In genomic region chr4:170682087-170682486, GRCh38 we compare ENCODE assay signal across 6 cellular contexts.
DNase-seq lines count a peak whose midpoint lies in the region; TF ChIP-seq lines count a peak whose summit lies in the region.
"Not testable (repeated sequence)": the region's sequence is repeated elsewhere in the genome, so short reads cannot be mapped to it uniquely, and the experiment has no call there.

No MANE protein-coding gene starts in this region.

- not testable (repeated sequence) for H3K27ac Mint-ChIP-seq in endodermal cell

- peak overlapping the region; percentile 90 for H3K27ac ChIP-seq in HUES48 (ENCODE audit: low read depth, low read length)
- not testable (repeated sequence) for H3K27ac ChIP-seq in endodermal cell (ENCODE audit: low read depth, low read length); iPS-20b (ENCODE audit: low read length)
- peak overlapping the region; percentile 96 for H3K27ac ChIP-seq in mesendoderm (ENCODE audit: low read depth, low read length)

- peak overlapping the region; percentile 30 for H3K56ac ChIP-seq in mesendoderm (ENCODE audit: low read length)

- H3K4me1 ChIP-seq in HUES48 (ENCODE audit: control insufficient read depth, insufficient read depth, low read length) (peaks cover 21% of the 10 kb centered on the region), iPS-20b (ENCODE audit: insufficient read depth, low read length) (peaks cover 18% of the 10 kb centered on the region; the same call in 1 of the 2 replicates)
- not testable (repeated sequence) for H3K4me1 ChIP-seq in endodermal cell (ENCODE audit: control insufficient read depth, insufficient read depth, low read length); mesendoderm (ENCODE audit: control insufficient read depth, low read depth, low read length)

- not testable (repeated sequence) for H3K4ac ChIP-seq in mesendoderm (ENCODE audit: low read depth, low read length)

- not testable (repeated sequence) for TF ChIP-seq CTCF in endodermal cell (conservative IDR thresholded peaks at IDR 0.05)

- H3K4me2 ChIP-seq in mesendoderm (ENCODE audit: low read length): not testable (repeated sequence)

- not testable (repeated sequence) for H3K18ac ChIP-seq in mesendoderm (ENCODE audit: low read length)

- not testable (repeated sequence) for H3K9me3 ChIP-seq in HUES48 (ENCODE audit: control insufficient read depth, insufficient read depth, low read length); iPS-20b (ENCODE audit: insufficient read depth, low read depth, low read length)
- peaks cover 40% of the 10 kb centered on the region for H3K9me3 ChIP-seq in endodermal cell (ENCODE audit: control insufficient read depth, low read length)

- H3K9me3 Mint-ChIP-seq in endodermal cell: peaks cover 13% of the 10 kb centered on the region

- not testable (repeated sequence) for H3K4me3 Mint-ChIP-seq in endodermal cell

- H3K4me3 ChIP-seq in HUES48 (ENCODE audit: low read depth, low read length); mesendoderm (ENCODE audit: low read length): not testable (repeated sequence)
- peak overlapping the region; percentile 47 for H3K4me3 ChIP-seq in endodermal cell (ENCODE audit: low read length)
- H3K4me3 ChIP-seq in iPS-20b (ENCODE audit: low read length): peak overlapping the region; percentile 1; the same call in 1 of the 2 replicates

- not testable (repeated sequence) for H3K9ac ChIP-seq in HUES48 (ENCODE audit: low read depth, low read length); mesendoderm (ENCODE audit: low read length)
- peak overlapping the region; percentile 38 for H3K9ac ChIP-seq in endodermal cell (ENCODE audit: extremely low read depth, low read length, poor library complexity, severe bottlenecking)
- H3K9ac ChIP-seq in iPS-20b (ENCODE audit: low read depth, low read length): peak overlapping the region; percentile 7; the same call in 1 of the 2 replicates

- peak; percentile 32 for DNase-seq in ELF-1 (ENCODE audit: low read depth, low spot score)
- peak; percentile 3 for DNase-seq in NCI-H748 (lab: John Stamatoyannopoulos, UW; ENCODE audit: unreplicated experiment)
- DNase-seq in endodermal cell: peak; percentile 80
- peak; percentile 86 for DNase-seq in mesendoderm

- H3K79me1 ChIP-seq in mesendoderm (ENCODE audit: low read length): not testable (repeated sequence)

- not testable (repeated sequence) for H3K79me2 ChIP-seq in mesendoderm (ENCODE audit: control insufficient read depth, insufficient read depth, low read length)

- not testable (repeated sequence) for H4K5ac ChIP-seq in mesendoderm (ENCODE audit: low read length)

- not testable (repeated sequence) for H3K27me3 Mint-ChIP-seq in endodermal cell (ENCODE audit: insufficient read depth)

- not testable (repeated sequence) for H3K23ac ChIP-seq in mesendoderm (ENCODE audit: low read length)

- WGBS in endodermal cell (ENCODE audit: insufficient coverage in 1 of 2, insufficient read length in 1 of 2), 2 experiments: 15 to 17% methylated on average over 4 to 5 of the region's 5 CpGs
- no CpG with 5 or more reads among the region's 5 CpGs for WGBS in mesendoderm (ENCODE audit: extremely low coverage, insufficient coverage, low lambda C conversion rate)

- H3K36me3 ChIP-seq in HUES48 (ENCODE audit: control insufficient read depth, insufficient read depth, low read length); endodermal cell (ENCODE audit: control insufficient read depth, insufficient read depth, low read length); iPS-20b (ENCODE audit: insufficient read depth, low read depth, low read length); mesendoderm (ENCODE audit: control insufficient read depth, insufficient read depth, low read length): not testable (repeated sequence)

- not testable (repeated sequence) for H4K8ac ChIP-seq in mesendoderm (ENCODE audit: low read depth, low read length)

- peaks cover 30% of the 10 kb centered on the region for H3K36me3 Mint-ChIP-seq in endodermal cell (ENCODE audit: low read depth)

- not testable (repeated sequence) for H2BK120ac ChIP-seq in mesendoderm (ENCODE audit: low read depth, low read length)

- not testable (repeated sequence) for H3K27me3 ChIP-seq in HUES48 (ENCODE audit: control insufficient read depth, insufficient read depth, low read length); endodermal cell (ENCODE audit: control insufficient read depth, insufficient read depth, low read length, poor library complexity, severe bottlenecking); iPS-20b (ENCODE audit: insufficient read depth, low read length); mesendoderm (ENCODE audit: insufficient read depth, low read length, poor library complexity)

- peak overlapping the region; percentile 61 for H2BK5ac ChIP-seq in mesendoderm (ENCODE audit: low read length)

- H2BK15ac ChIP-seq in mesendoderm (replicated peaks; ENCODE audit: low read depth): peak overlapping the region; percentile 88

- peaks cover 12% of the 10 kb centered on the region for H3K4me1 Mint-ChIP-seq in endodermal cell

- not testable (repeated sequence) for H2AK5ac ChIP-seq in mesendoderm (ENCODE audit: low read length)

Comparison
In these comparisons a context has a peak if more than half of its experiments do, and no peak if none do; other contexts are left out.
1. DNase-seq: peak in every context shown above with its lines; median percentile 86 in mesendoderm; 80 in endodermal cell; 32 in ELF-1; 3 in NCI-H748.